8 cellular contexts compared by ENCODE assay signal in the genomic region with DNA sequence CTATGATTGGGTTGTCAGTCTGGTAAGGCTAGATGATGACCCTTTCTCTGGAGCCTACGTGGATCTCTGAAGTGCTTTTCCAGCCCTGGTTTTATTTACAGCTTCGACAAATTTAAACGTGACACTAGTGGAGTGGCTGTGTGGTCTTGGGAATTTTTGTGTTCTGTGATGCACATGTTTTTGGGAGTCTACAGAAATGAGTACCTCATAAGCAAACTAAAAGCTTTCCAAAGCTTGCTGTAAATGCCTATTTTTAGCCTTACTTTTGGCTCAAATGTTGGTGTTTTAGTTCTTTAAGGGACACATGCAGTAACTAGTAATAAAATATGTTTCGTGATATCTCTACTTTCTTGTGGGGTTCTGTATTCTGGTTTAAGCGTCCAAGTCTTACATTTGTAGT. TPM values are rescaled to one million over a fixed set of nuclear protein-coding genes. Genes with fewer than 3 reads are reported as not detected.
A peak's percentile ranks its signal among the peaks of the same experiment; 100 is the strongest.
DNase-seq lines count a peak whose midpoint lies in the region; TF ChIP-seq lines count a peak whose summit lies in the region.

No MANE protein-coding gene starts in this region.

- no peaks in the 10 kb centered on the region for H3K27me3 ChIP-seq in testis

- H3K9me3 ChIP-seq in iPS-18c (ENCODE audit: control insufficient read depth, insufficient read depth, low read length) (no peaks in the 10 kb centered on the region), testis (no peaks in the 10 kb centered on the region)

- H3K4me3 ChIP-seq in iPS-18c (ENCODE audit: insufficient read depth, low read depth, low read length) (peak overlapping the region; percentile 45), testis (no peak overlapping the region)

- peak overlapping the region; percentile 83 to 99 for H3K27ac ChIP-seq in testis

- WGBS in testis, 2 donors, result 7 to 15% methylated on average over 5 of the region's 5 CpGs

- peak overlapping the region; percentile 69 for H3K4me3 Mint-ChIP-seq in activated CD4-positive, alpha-beta T cell treated with anti-CD3 and anti-CD28 coated beads, Interleukin-2, amount 10 ng/mL, durations not matched to agents 7 days and 5 days
- peak overlapping the region; percentile 95 for H3K4me3 Mint-ChIP-seq in activated naive CD8-positive, alpha-beta T cell

- H3K36me3 ChIP-seq in testis (ENCODE audit: low read depth, missing control alignments), result no peaks in the 10 kb centered on the region

- peaks cover 42% of the 10 kb centered on the region for H3K4me1 ChIP-seq in testis

- no peaks in the 10 kb centered on the region for H3K27me3 Mint-ChIP-seq in activated CD4-positive, alpha-beta T cell treated with anti-CD3 and anti-CD28 coated beads, Interleukin-2, amount 10 ng/mL, durations not matched to agents 7 days and 5 days
- H3K27me3 Mint-ChIP-seq in activated naive CD8-positive, alpha-beta T cell, result no peaks in the 10 kb centered on the region

- no peak for TF ChIP-seq POLR2A in testis (IDR thresholded peaks at IDR 0.05)

- TF ChIP-seq CTCF in testis (IDR thresholded peaks at IDR 0.05), result no peak

- peak overlapping the region; percentile 36 for H3K27ac Mint-ChIP-seq in activated CD4-positive, alpha-beta T cell treated with anti-CD3 and anti-CD28 coated beads, Interleukin-2, amount 10 ng/mL, durations not matched to agents 7 days and 5 days
- H3K27ac Mint-ChIP-seq in activated naive CD8-positive, alpha-beta T cell, result peak overlapping the region; percentile 96

- CTCF ChIA-PET in activated CD4-positive, alpha-beta T cell treated with anti-CD3 and anti-CD28 coated beads, Interleukin-2, amount 10 ng/mL, durations not matched to agents 7 days and 5 days (lab: Charles Lee), result no interaction called here

- H3K4me1 Mint-ChIP-seq in activated CD4-positive, alpha-beta T cell treated with anti-CD3 and anti-CD28 coated beads, Interleukin-2, amount 10 ng/mL, durations not matched to agents 7 days and 5 days, result peaks cover 67% of the 10 kb centered on the region
- H3K4me1 Mint-ChIP-seq in activated naive CD8-positive, alpha-beta T cell (ENCODE audit: low read depth), result peaks cover 66% of the 10 kb centered on the region

- H3K36me3 Mint-ChIP-seq in activated CD4-positive, alpha-beta T cell treated with anti-CD3 and anti-CD28 coated beads, Interleukin-2, amount 10 ng/mL, durations not matched to agents 7 days and 5 days (ENCODE audit: low read depth), result peaks cover 12% of the 10 kb centered on the region
- peaks cover 8% of the 10 kb centered on the region for H3K36me3 Mint-ChIP-seq in activated naive CD8-positive, alpha-beta T cell

- no peaks in the 10 kb centered on the region for H3K9me3 Mint-ChIP-seq in activated CD4-positive, alpha-beta T cell treated with anti-CD3 and anti-CD28 coated beads, Interleukin-2, amount 10 ng/mL, durations not matched to agents 7 days and 5 days
- H3K9me3 Mint-ChIP-seq in activated naive CD8-positive, alpha-beta T cell (ENCODE audit: low read depth), result no peaks in the 10 kb centered on the region

- POLR2A ChIA-PET in activated CD4-positive, alpha-beta T cell treated with anti-CD3 and anti-CD28 coated beads, Interleukin-2, amount 10 ng/mL, durations not matched to agents 7 days and 5 days (lab: Charles Lee), result no interaction called here

- intact Hi-C loops in testis (cut with DNase I; ENCODE audit: low total_unique reads), result loop anchor here (5.0 to 10.0 kb wide), 2 partner anchors 74 to 99 kb away; partner anchors contain the start of gene CNOT8

- no peak for DNase-seq in activated CD4-positive, alpha-beta T cell treated with anti-CD3 and anti-CD28 coated beads, Interleukin-2, amount 10 ng/mL, durations not matched to agents 7 days and 5 days
- no peak for DNase-seq in activated CD4-positive, alpha-beta T cell treated with anti-CD3 and anti-CD28 coated beads for 48 hours
- DNase-seq in testis (no peak), SKM-1 (lab: John Stamatoyannopoulos, UW; ENCODE audit: unreplicated experiment) (no peak), HCEC 1CT (no peak), anterior cingulate cortex (lab: John Stamatoyannopoulos, UW) (no peak)

RNA-seq across cellular contexts. Expression of gene LARP1, which starts 3.3 kb away (rescaled TPM):
- total RNA-seq in activated CD4-positive, alpha-beta T cell treated with anti-CD3 and anti-CD28 coated beads, Interleukin-2, amount 10 ng/mL, durations not matched to agents 7 days and 5 days, result 100 to 1,000 TPM; 203 to 213 TPM
- total RNA-seq in testis, result 100 to 1,000 TPM; 169 to 174 TPM
- 118 TPM for polyA plus RNA-seq in testis (ENCODE audit: insufficient read depth, low read depth, low replicate concordance)
